In genomic region chr2:160292225-160292624, GRCh38 we compare ENCODE assay signal across 15 cellular contexts.
DNase-seq lines count a peak whose midpoint lies in the region; ATAC-seq and TF ChIP-seq lines count a peak whose summit lies in the region.
"Had no signal": no experiment of that assay in that cellular context is flagged by ENCODE, and none has a peak within 500 bp of the region (broad histone marks: within the 10 kb centered on the region; RNA-seq: fewer than 3 reads in every experiment).

No MANE protein-coding gene starts in this region.

- CTCF ChIA-PET in SK-N-SH (lab: Yijun Ruan, JAX) (interaction anchor here (1.6 to 2.0 kb wide), 3 partner anchors 61 to 702 kb away, joined by 3 to 9 read pairs (median 4); no protein-coding TSS in a partner anchor), HEK293T (lab: Yijun Ruan, JAX) (interaction anchor here (0.7 kb wide), 1 partner anchor 32 kb away, joined by 4 read pairs; no protein-coding TSS in a partner anchor)

- H2AFZ ChIP-seq in SK-N-SH (ENCODE audit: low read depth), result no peak overlapping the region
- H2AFZ ChIP-seq: parathyroid adenoma, PC-9 had no signal

- H3K4me3 Mint-ChIP-seq in T-helper 17 cell, result no peak overlapping the region

- no peak for TF ChIP-seq POLR2A in gastroesophageal sphincter (IDR thresholded peaks at IDR 0.05)

- H3K27ac ChIP-seq in SK-N-SH (ENCODE audit: low read depth in 2 of 2, low read length in 1 of 2), result peak overlapping the region in 1 of 2 experiments; percentile 77; a peak in 2 of 4 replicates
- H3K27ac ChIP-seq in gastroesophageal sphincter, result peak overlapping the region in 3 of 4 donors; percentile 11 to 65 (median 65)
- H3K27ac ChIP-seq: parathyroid adenoma, PC-9 had no signal

- H3K9ac ChIP-seq in SK-N-SH (no peak overlapping the region), skeletal muscle satellite cell (ENCODE audit: low read depth, low read length) (peak overlapping the region; percentile 56)
- H3K9ac ChIP-seq: parathyroid adenoma had no signal

- peaks cover under 1% of the 10 kb centered on the region for H3K36me3 Mint-ChIP-seq in T-helper 17 cell (ENCODE audit: low read depth)

- 96% methylated on average over 1 of the region's 1 CpG for WGBS in SK-N-SH (ENCODE audit: low lambda C conversion rate)
- 80 to 100% methylated on average over 1 of the region's 1 CpG for WGBS in gastroesophageal sphincter (ENCODE audit: low coverage in 1 of 2), 2 donors

- no peak for TF ChIP-seq EP300 in SK-N-SH (IDR thresholded peaks at IDR 0.05; ENCODE audit: borderline replicate concordance in 1 of 2, low read depth in 1 of 2, low read length in 1 of 2)
- no peak for TF ChIP-seq EP300 in gastroesophageal sphincter (IDR thresholded peaks at IDR 0.05)

- DNase-seq in SK-N-SH (no peak), T-helper 17 cell (no peak), HEK293T (ENCODE audit: extremely low spot score) (no peak)
- DNase-seq: activated naive CD4-positive, alpha-beta T cell; EL; islet precursor cell; NCI-H1930; PC-9; trophoblast cell had no signal

- POLR2A ChIA-PET in SK-N-SH (lab: Yijun Ruan, JAX) (no interaction called here), HEK293T (lab: Yijun Ruan, JAX) (interaction anchor here (0.8 to 1.4 kb wide), 2 partner anchors 17 to 22 kb away, joined by 3 read pairs; no protein-coding TSS in a partner anchor)

- H3K27me3 Mint-ChIP-seq in T-helper 17 cell, result no peaks in the 10 kb centered on the region

- H3K4me2 ChIP-seq in SK-N-SH (no peak overlapping the region), skeletal muscle satellite cell (ENCODE audit: low read length) (no peak overlapping the region)
- H3K4me2 ChIP-seq: PC-9 had no signal

- H3K9me3 ChIP-seq in SK-N-SH (no peaks in the 10 kb centered on the region), T-helper 17 cell (ENCODE audit: control insufficient read depth, low read length, poor library complexity, severe bottlenecking) (no peaks in the 10 kb centered on the region), gastroesophageal sphincter (no peaks in the 10 kb centered on the region), skeletal muscle satellite cell (replicated peaks; ENCODE audit: low read length) (no peaks in the 10 kb centered on the region)

- peaks cover 35% of the 10 kb centered on the region for H3K4me1 Mint-ChIP-seq in T-helper 17 cell

- H4K20me1 ChIP-seq in SK-N-SH (ENCODE audit: insufficient read depth), result no peaks in the 10 kb centered on the region

- peak overlapping the region; percentile 83 for H3K27ac Mint-ChIP-seq in T-helper 17 cell

- H3K4me3 ChIP-seq in SK-N-SH (ENCODE audit: low read depth in 2 of 2, low read length in 1 of 2), result no peak overlapping the region
- H3K4me3 ChIP-seq in gastroesophageal sphincter, result no peak overlapping the region
- H3K4me3 ChIP-seq in skeletal muscle satellite cell (ENCODE audit: low read length), result no peak overlapping the region
- H3K4me3 ChIP-seq: PC-9 had no signal

- peaks cover 39% of the 10 kb centered on the region for H3F3A ChIP-seq in SK-N-SH (replicated peaks; ENCODE audit: insufficient read depth)

- no peaks in the 10 kb centered on the region for H3K9me2 ChIP-seq in SK-N-SH

- peaks cover 21 to 43% of the 10 kb centered on the region in 2 experiments for H3K4me1 ChIP-seq in SK-N-SH (ENCODE audit: control insufficient read depth in 1 of 2, insufficient read depth in 2 of 2, low read depth in 1 of 2, low read length in 1 of 2)
- H3K4me1 ChIP-seq in gastroesophageal sphincter, result peaks cover 7 to 92% (median 13%) of the 10 kb centered on the region in 3 donors
- peaks cover 84% of the 10 kb centered on the region for H3K4me1 ChIP-seq in skeletal muscle satellite cell (ENCODE audit: control insufficient read depth, insufficient read depth, low read length)

- H3K36me3 ChIP-seq in SK-N-SH (replicated peaks in 1 of 2; ENCODE audit: control insufficient read depth in 1 of 2, insufficient read depth in 2 of 2, low read length in 1 of 2) (peaks cover 64 to 65% of the 10 kb centered on the region in 2 experiments), gastroesophageal sphincter (peaks cover 0 to 13% of the 10 kb centered on the region in 2 donors), skeletal muscle satellite cell (ENCODE audit: insufficient read depth, low read length) (peaks cover 71% of the 10 kb centered on the region)

- H3K27me3 ChIP-seq in SK-N-SH (ENCODE audit: insufficient read depth) (no peaks in the 10 kb centered on the region), gastroesophageal sphincter (no peaks in the 10 kb centered on the region), skeletal muscle satellite cell (ENCODE audit: control insufficient read depth, insufficient read depth, low read length) (no peaks in the 10 kb centered on the region)

- TF ChIP-seq CTCF in SK-N-SH (IDR thresholded peaks at IDR 0.05) (peak; percentile 17; the same call in 1 of the 2 replicates), gastroesophageal sphincter (IDR thresholded peaks at IDR 0.05) (peak in 1 of 4 experiments; percentile 17)

- peaks cover 23% of the 10 kb centered on the region; the same call in 1 of the 2 replicates for H3K79me2 ChIP-seq in SK-N-SH (ENCODE audit: insufficient read depth)

- ATAC-seq in SK-N-SH treated with all-trans-retinoic acid at 6 μM for 48 hours (no peak), T-helper 17 cell (no peak), gastroesophageal sphincter (no peak), GM19023 (IDR thresholded peaks at IDR 0.05; ENCODE audit: unreplicated experiment) (no peak), HG02678 (IDR thresholded peaks at IDR 0.05; ENCODE audit: unreplicated experiment) (no peak)

- TF ChIP-seq RAD21 in SK-N-SH (IDR thresholded peaks at IDR 0.05; ENCODE audit: low read length), result no peak

TF ChIP-seq in SK-N-SH, 30 proteins besides CTCF, POLR2A, EP300 and RAD21:
- TF ChIP-seq MXI1 (IDR thresholded peaks at IDR 0.05; ENCODE audit: low read depth, low read length) (no peak), TCF12 (IDR thresholded peaks at IDR 0.05) (no peak), FOSL2 (IDR thresholded peaks at IDR 0.05; ENCODE audit: borderline replicate concordance, low read depth) (no peak), RCOR1 (IDR thresholded peaks at IDR 0.05; ENCODE audit: low read length) (no peak), TAF1 (IDR thresholded peaks at IDR 0.05; ENCODE audit: borderline replicate concordance, low read depth, low read length) (no peak), ELF1 (IDR thresholded peaks at IDR 0.05) (no peak)

TF ChIP-seq in SK-N-SH treated with all-trans-retinoic acid at 6 μM for 48 hours, 23 proteins besides CTCF, POLR2A, EP300 and RAD21:
- TF ChIP-seq ZNF565 (CRISPR knock-in tag; conservative IDR thresholded peaks at IDR 0.05; ENCODE audit: low read depth), result no peak

TF ChIP-seq in HEK293T, 16 proteins besides CTCF, POLR2A, EP300 and RAD21:
- TF ChIP-seq SUZ12 (IDR thresholded peaks at IDR 0.05) (no peak), TARDBP (IDR thresholded peaks at IDR 0.05) (no peak), BHLHE40 (IDR thresholded peaks at IDR 0.05; ENCODE audit: borderline replicate concordance) (no peak), FOXA1 (IDR thresholded peaks at IDR 0.05) (no peak), ZNF384 (IDR thresholded peaks at IDR 0.05) (no peak), ARNT (IDR thresholded peaks at IDR 0.05) (no peak), LEF1 (IDR thresholded peaks at IDR 0.05; ENCODE audit: borderline replicate concordance) (no peak), HDGF (IDR thresholded peaks at IDR 0.05; ENCODE audit: borderline replicate concordance) (no peak), PKNOX1 (IDR thresholded peaks at IDR 0.05) (no peak), FOXK2 (IDR thresholded peaks at IDR 0.05) (no peak), L3MBTL2 (conservative IDR thresholded peaks at IDR 0.05) (no peak), SP1 (IDR thresholded peaks at IDR 0.05) (no peak)
TF ChIP-seq in HEK293T: peak in this region for 0.
